In the genomic region with DNA sequence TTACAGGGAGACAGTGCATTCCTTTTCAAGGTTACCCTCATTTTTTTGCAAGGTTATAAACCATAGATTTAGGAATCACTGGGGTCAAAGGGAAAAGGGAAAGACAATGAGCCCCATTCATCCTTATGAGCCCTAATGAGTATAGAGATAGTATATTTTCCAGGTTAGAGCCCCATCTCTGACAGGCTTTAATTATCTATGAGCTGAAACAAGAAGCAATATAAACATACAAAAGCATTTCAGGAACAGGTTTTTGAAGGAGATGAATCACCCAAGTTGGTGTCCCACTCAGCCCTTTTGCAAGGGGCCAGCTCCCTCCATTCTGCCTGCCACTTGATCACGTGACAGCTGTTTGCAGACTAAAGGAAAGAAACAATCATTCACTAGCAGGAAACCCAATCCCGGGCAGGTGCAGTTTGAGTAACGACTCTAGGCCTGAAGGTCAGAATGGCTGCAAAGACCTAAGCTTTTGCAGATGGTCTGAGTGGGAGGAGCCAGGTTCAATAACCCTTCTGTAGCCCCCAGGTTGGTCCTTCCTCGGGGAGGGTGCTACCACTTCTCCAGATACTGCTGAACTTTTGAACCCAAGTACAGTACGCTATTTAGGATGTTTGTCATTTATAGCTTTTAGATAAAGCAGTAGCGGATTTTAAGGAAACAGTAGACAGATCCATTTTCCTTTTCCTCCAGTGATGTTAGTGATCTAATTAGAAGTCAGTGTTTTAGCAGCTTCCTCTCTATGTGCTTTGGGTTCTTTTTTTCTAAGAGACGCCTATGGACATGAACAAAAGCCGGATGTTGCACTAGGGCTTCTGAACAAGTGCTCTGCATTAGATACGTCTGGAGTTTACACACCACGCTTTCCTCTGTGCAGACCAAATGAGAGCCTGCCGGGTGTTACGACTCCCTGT, we compare ENCODE assay signal across 8 cellular contexts.
A peak's percentile ranks its signal among the peaks of the same experiment; 100 is the strongest.
DNase-seq lines count a peak whose midpoint lies in the region; ATAC-seq and TF ChIP-seq lines count a peak whose summit lies in the region.

No MANE protein-coding gene starts in this region.

- DNase-seq in DND-41 (peak; percentile 74), NCI-H69 (lab: John Stamatoyannopoulos, UW) (peak; percentile 99), iPS DF 19.7 (ENCODE audit: low read depth, low spot score) (peak; percentile 20), mammary epithelial cell (no peak), dedifferentiated amniotic fluid mesenchymal stem cell (ENCODE audit: extremely low spot score) (no peak)
- no peak for DNase-seq in activated effector memory CD4-positive, alpha-beta T cell treated with anti-CD3 and anti-CD28 coated beads, Interleukin-2, amount 50 U/mL, for 16 hours

- H3K9me3 ChIP-seq in DND-41 (ENCODE audit: insufficient read depth, low read length, severe bottlenecking), result no peaks in the 10 kb centered on the region
- no peaks in the 10 kb centered on the region for H3K9me3 ChIP-seq in mammary epithelial cell (replicated peaks; ENCODE audit: insufficient read depth, low read length)

- no TSS peak for BruUV-seq in mammary epithelial cell (replicated peaks; lab: Mats Ljungman, UMichigan)

- H3K4me3 ChIP-seq in DND-41 (ENCODE audit: low read depth in 1 of 2, low read length in 2 of 2), result peak overlapping the region in 1 of 2 experiments; percentile 6; a peak in 1 of 4 replicates
- H3K4me3 ChIP-seq in mammary epithelial cell (replicated peaks in 1 of 3; ENCODE audit: insufficient read depth in 1 of 3, low read depth in 2 of 3, low read length in 3 of 3), result no peak overlapping the region

- WGBS in mammary epithelial cell (ENCODE audit: low coverage, missing lambda C conversion rate), result 92% methylated on average over 11 of the region's 12 CpGs

- H3K36me3 ChIP-seq in DND-41 (ENCODE audit: insufficient read depth, low read length), result no peaks in the 10 kb centered on the region
- no peaks in the 10 kb centered on the region for H3K36me3 ChIP-seq in mammary epithelial cell (ENCODE audit: insufficient read depth, low read length)

- H3K9ac ChIP-seq in DND-41 (ENCODE audit: low read depth, low read length) (peak overlapping the region; percentile 44), mammary epithelial cell (ENCODE audit: insufficient read depth, low read length) (no peak overlapping the region)

- CTCF ChIA-PET in mammary epithelial cell (lab: Charles Lee; ENCODE audit: low non-redundant PET), result no interaction called here

- intact Hi-C loops in mammary epithelial cell (cut with micrococcal nuclease), result no loop called here

- H3K27me3 ChIP-seq in DND-41 (ENCODE audit: insufficient read depth, low read length, poor library complexity), result no peaks in the 10 kb centered on the region
- H3K27me3 ChIP-seq in mammary epithelial cell (ENCODE audit: insufficient read depth, low read length), result no peaks in the 10 kb centered on the region

- H3K4me2 ChIP-seq in DND-41 (ENCODE audit: insufficient read depth, low read length), result peak overlapping the region; percentile 49
- H3K4me2 ChIP-seq in mammary epithelial cell (ENCODE audit: insufficient read depth, low read depth, low read length), result no peak overlapping the region

- dilution Hi-C loops in mammary epithelial cell (cut with HindIII; ENCODE audit: low sequenced_read_pairs), result no loop called here

- peak overlapping the region; percentile 57 for H2AFZ ChIP-seq in DND-41 (ENCODE audit: low read depth, low read length)
- H2AFZ ChIP-seq in mammary epithelial cell (ENCODE audit: low read depth, low read length), result no peak overlapping the region

- H3K79me2 ChIP-seq in DND-41 (ENCODE audit: insufficient read depth, low read length), result peaks cover 28% of the 10 kb centered on the region
- no peaks in the 10 kb centered on the region for H3K79me2 ChIP-seq in mammary epithelial cell (ENCODE audit: insufficient read depth, low read length)

- ATAC-seq in DND-41 (ENCODE audit: insufficient read depth, low read depth) (peak; percentile 61), HG03103 (IDR thresholded peaks at IDR 0.05; ENCODE audit: low read depth, unreplicated experiment) (peak; percentile 44), GM21360 (IDR thresholded peaks at IDR 0.05; ENCODE audit: unreplicated experiment) (no peak)

- H4K20me1 ChIP-seq in DND-41 (ENCODE audit: insufficient read depth, low read length), result no peaks in the 10 kb centered on the region
- H4K20me1 ChIP-seq in mammary epithelial cell (ENCODE audit: insufficient read depth, low read length), result no peaks in the 10 kb centered on the region

- peak overlapping the region; percentile 88 for H3K27ac ChIP-seq in DND-41 (ENCODE audit: low read length)
- no peak overlapping the region for H3K27ac ChIP-seq in mammary epithelial cell (ENCODE audit: insufficient read depth, low read depth, low read length)

- H3K4me1 ChIP-seq in DND-41 (ENCODE audit: insufficient read depth, low read length) (peaks cover 71% of the 10 kb centered on the region), mammary epithelial cell (ENCODE audit: insufficient read depth, low read length) (no peaks in the 10 kb centered on the region)

- TF ChIP-seq CTCF in DND-41 (IDR thresholded peaks at IDR 0.05; ENCODE audit: borderline replicate concordance, extremely low read depth, low read length, poor library complexity, severe bottlenecking), result no peak
- no peak for TF ChIP-seq CTCF in mammary epithelial cell (conservative IDR thresholded peaks at IDR 0.05 in 1 of 2, IDR thresholded peaks at IDR 0.05 in 1 of 2; ENCODE audit: extremely low read depth in 1 of 2, insufficient read depth in 1 of 2, low read depth in 1 of 2, low read length in 2 of 2)

- in situ Hi-C loops in mammary epithelial cell (cut with MboI; ENCODE audit: low sequenced_read_pairs in 2 of 2), result no loop called here

Comparison
In these comparisons a context has a peak if more than half of its experiments do, and no peak if none do; other contexts are left out.
1. DNase-seq: peak in DND-41 (single experiment), NCI-H69 (single experiment) and iPS DF 19.7 (single experiment); none in activated effector memory CD4-positive, alpha-beta T cell treated with anti-CD3 and anti-CD28 coated beads, Interleukin-2, amount 50 U/mL, for 16 hours (single experiment), mammary epithelial cell (single experiment) and dedifferentiated amniotic fluid mesenchymal stem cell (single experiment).